In the genomic region with DNA sequence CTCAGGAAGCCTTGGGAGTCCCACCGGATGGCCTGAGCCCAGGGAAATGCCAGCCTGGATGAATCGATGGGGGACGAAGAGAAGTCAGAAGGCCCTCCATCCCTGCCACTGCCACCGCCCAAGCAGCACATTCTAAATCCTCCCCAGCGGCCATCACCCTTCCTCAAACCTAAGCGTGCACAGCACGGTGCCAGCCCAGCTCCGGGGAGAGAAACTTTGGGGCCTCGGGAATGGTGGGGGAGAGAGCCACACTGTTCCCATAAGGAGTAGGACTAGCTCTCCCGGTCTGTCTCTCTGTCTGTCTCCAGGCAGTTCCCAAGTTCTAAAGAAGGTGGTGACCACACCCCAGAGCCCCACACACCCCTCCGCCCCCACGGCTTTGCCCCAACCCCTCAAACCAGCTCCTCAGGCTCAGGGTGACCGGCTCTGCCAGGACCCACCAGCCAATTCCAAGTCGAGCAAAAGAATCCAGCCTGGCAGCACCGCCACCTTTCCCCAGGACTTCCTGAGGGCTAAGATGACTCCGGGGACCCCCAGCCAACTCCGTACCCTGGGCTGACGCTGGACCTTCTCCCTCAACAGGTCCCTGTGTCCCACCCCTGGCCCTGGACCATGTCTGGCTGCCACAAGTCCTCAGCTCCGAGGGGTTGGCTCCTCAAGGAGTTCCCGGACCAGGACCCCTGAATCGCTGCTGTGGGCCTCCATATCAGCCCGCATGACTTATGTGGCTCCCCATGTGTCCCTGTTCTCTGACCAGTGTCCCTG, we compare ENCODE assay signal across 7 cellular contexts. TPM values are rescaled to one million over a fixed set of nuclear protein-coding genes. Genes with fewer than 3 reads are reported as not detected.
DNase-seq lines count a peak whose midpoint lies in the region; TF ChIP-seq lines count a peak whose summit lies in the region.

No MANE protein-coding gene starts in this region.

- peaks cover 17% of the 10 kb centered on the region for H3K4me1 ChIP-seq in iPS-15b (ENCODE audit: control insufficient read depth, insufficient read depth, low read length)
- H3K4me1 ChIP-seq in stomach, result peaks cover 69 to 82% (median 80%) of the 10 kb centered on the region in 4 donors

- no peak for DNase-seq in HL-60 (ENCODE audit: low read depth in 1 of 2, low spot score in 1 of 2)
- no peak for DNase-seq in activated naive CD8-positive, alpha-beta T cell treated with anti-CD3 and anti-CD28 coated beads for 36 hours
- no peak for DNase-seq in stomach
- no peak for DNase-seq in cerebellar cortex (ENCODE audit: low spot score)
- DNase-seq in NCI-H446 treated with DMSO at 0.1 percent for 48 hours (lab: John Stamatoyannopoulos, UW), result no peak
- no peak for DNase-seq in SW 1271 (lab: John Stamatoyannopoulos, UW)

- H3K4me3 Mint-ChIP-seq in activated naive CD8-positive, alpha-beta T cell treated with anti-CD3 and anti-CD28 coated beads for 36 hours, result peak overlapping the region; percentile 88

- peak overlapping the region; percentile 38 for H3K27ac Mint-ChIP-seq in activated naive CD8-positive, alpha-beta T cell treated with anti-CD3 and anti-CD28 coated beads for 36 hours

- peak overlapping the region; percentile 65 for H3K4me3 ChIP-seq in HL-60 (replicated peaks; ENCODE audit: insufficient read depth, low read length)
- peak overlapping the region; percentile 73 for H3K4me3 ChIP-seq in iPS-15b (ENCODE audit: low read depth, low read length)
- peak overlapping the region; percentile 83 to 95 (median 88) for H3K4me3 ChIP-seq in stomach

- TF ChIP-seq CTCF in HL-60 (IDR thresholded peaks at IDR 0.05; ENCODE audit: insufficient read depth, low read length) (no peak), stomach (IDR thresholded peaks at IDR 0.05) (no peak)

- TF ChIP-seq EP300 in stomach (IDR thresholded peaks at IDR 0.05), result no peak

- peaks cover 66% of the 10 kb centered on the region for H3K4me1 Mint-ChIP-seq in activated naive CD8-positive, alpha-beta T cell treated with anti-CD3 and anti-CD28 coated beads for 36 hours

- H3K9me3 Mint-ChIP-seq in activated naive CD8-positive, alpha-beta T cell treated with anti-CD3 and anti-CD28 coated beads for 36 hours, result no peaks in the 10 kb centered on the region

- H3K27me3 Mint-ChIP-seq in activated naive CD8-positive, alpha-beta T cell treated with anti-CD3 and anti-CD28 coated beads for 36 hours, result peaks cover 5% of the 10 kb centered on the region

- H3K9ac ChIP-seq in iPS-15b (ENCODE audit: low read depth, low read length), result no peak overlapping the region

- WGBS in stomach, 5 donors, result 17 to 44% (median 36%) methylated on average over 15 to 22 of the region's 22 CpGs

- no peaks in the 10 kb centered on the region for H3K36me3 Mint-ChIP-seq in activated naive CD8-positive, alpha-beta T cell treated with anti-CD3 and anti-CD28 coated beads for 36 hours

- intact Hi-C loops in stomach (cut with DNase I; ENCODE audit: low total_unique reads), result loop anchor here (5.0 kb wide), 1 partner anchor 122 kb away; no protein-coding TSS in a partner anchor

- H3K27ac ChIP-seq in HL-60 (replicated peaks), result no peak overlapping the region
- H3K27ac ChIP-seq in stomach, result peak overlapping the region; percentile 93 to 99 (median 96)

- no peaks in the 10 kb centered on the region for H3K27me3 ChIP-seq in HL-60 (ENCODE audit: insufficient read depth, poor library complexity, severe bottlenecking)
- H3K27me3 ChIP-seq in iPS-15b (ENCODE audit: control insufficient read depth, insufficient read depth, low read length), result peaks cover 53% of the 10 kb centered on the region
- H3K27me3 ChIP-seq in stomach, result no peaks in the 10 kb centered on the region

- H3K9me3 ChIP-seq in iPS-15b (ENCODE audit: control insufficient read depth, insufficient read depth, low read length) (no peaks in the 10 kb centered on the region), stomach (no peaks in the 10 kb centered on the region)

- TF ChIP-seq POLR2A in stomach (IDR thresholded peaks at IDR 0.05), result no peak

- H3K36me3 ChIP-seq in iPS-15b (ENCODE audit: control insufficient read depth, insufficient read depth, low read length) (no peaks in the 10 kb centered on the region), stomach (no peaks in the 10 kb centered on the region)

RNA-seq across cellular contexts. Expression of a gene that starts 2.7 kb away (rescaled TPM):
- total RNA-seq in activated naive CD8-positive, alpha-beta T cell treated with anti-CD3 and anti-CD28 coated beads for 36 hours, result 10 to 100 TPM; 12.3 to 12.5 TPM
- 100 to 1,000 TPM; 550 to 693 (median 622) TPM for total RNA-seq in stomach
- polyA plus RNA-seq in stomach, result 10 to 100 TPM; 37.4 to 76.8 (median 60.3) TPM

RNA-seq across cellular contexts. Expression of a gene that starts 29.8 kb away (rescaled TPM):
- 1,000 to 10,000 TPM; 1,924 to 1,929 TPM for total RNA-seq in activated naive CD8-positive, alpha-beta T cell treated with anti-CD3 and anti-CD28 coated beads for 36 hours
- total RNA-seq in stomach, result 1,000 to 10,000 TPM in 1 of 5 donors, 100 to 1,000 TPM in 4; 671 to 1,412 (median 779) TPM
- 1,000 to 10,000 TPM; 1,415 to 1,760 (median 1,525) TPM for polyA plus RNA-seq in stomach

RNA-seq across cellular contexts. Expression of a gene that starts 47.5 kb away (rescaled TPM):
- 10 to 100 TPM; 29.1 to 32.2 TPM for total RNA-seq in activated naive CD8-positive, alpha-beta T cell treated with anti-CD3 and anti-CD28 coated beads for 36 hours
- 10 to 100 TPM in 3 of 5 donors, 1 to 10 TPM in 2; 6.1 to 36.2 (median 12.3) TPM for total RNA-seq in stomach
- polyA plus RNA-seq in stomach, result 10 to 100 TPM; 13.3 to 18.9 (median 16.3) TPM

RNA-seq across cellular contexts. Expression of a gene that starts 57.8 kb away (rescaled TPM):
- total RNA-seq in activated naive CD8-positive, alpha-beta T cell treated with anti-CD3 and anti-CD28 coated beads for 36 hours, result 100 to 1,000 TPM; 196 to 200 TPM
- 100 to 1,000 TPM in 1 of 5 donors, 10 to 100 TPM in 4; 53.9 to 110 (median 85.3) TPM for total RNA-seq in stomach
- 10 to 100 TPM; 32.8 to 44.6 (median 34.7) TPM for polyA plus RNA-seq in stomach

Comparison
In these comparisons a context has a peak if more than half of its experiments do, and no peak if none do; other contexts are left out.
1. RNA of a gene that starts 2.7 kb away (total RNA-seq): 550 to 693 TPM in stomach; 12.3 to 12.5 TPM in activated naive CD8-positive, alpha-beta T cell treated with anti-CD3 and anti-CD28 coated beads for 36 hours; every median in the first group is over 10 times any median in the second.
2. Peak in every context shown above with its lines, with median percentiles within 50 percentile points of each other: H3K4me3 ChIP-seq.